Comparison of ENCODE assay signal across 9 cellular contexts in the genomic region with DNA sequence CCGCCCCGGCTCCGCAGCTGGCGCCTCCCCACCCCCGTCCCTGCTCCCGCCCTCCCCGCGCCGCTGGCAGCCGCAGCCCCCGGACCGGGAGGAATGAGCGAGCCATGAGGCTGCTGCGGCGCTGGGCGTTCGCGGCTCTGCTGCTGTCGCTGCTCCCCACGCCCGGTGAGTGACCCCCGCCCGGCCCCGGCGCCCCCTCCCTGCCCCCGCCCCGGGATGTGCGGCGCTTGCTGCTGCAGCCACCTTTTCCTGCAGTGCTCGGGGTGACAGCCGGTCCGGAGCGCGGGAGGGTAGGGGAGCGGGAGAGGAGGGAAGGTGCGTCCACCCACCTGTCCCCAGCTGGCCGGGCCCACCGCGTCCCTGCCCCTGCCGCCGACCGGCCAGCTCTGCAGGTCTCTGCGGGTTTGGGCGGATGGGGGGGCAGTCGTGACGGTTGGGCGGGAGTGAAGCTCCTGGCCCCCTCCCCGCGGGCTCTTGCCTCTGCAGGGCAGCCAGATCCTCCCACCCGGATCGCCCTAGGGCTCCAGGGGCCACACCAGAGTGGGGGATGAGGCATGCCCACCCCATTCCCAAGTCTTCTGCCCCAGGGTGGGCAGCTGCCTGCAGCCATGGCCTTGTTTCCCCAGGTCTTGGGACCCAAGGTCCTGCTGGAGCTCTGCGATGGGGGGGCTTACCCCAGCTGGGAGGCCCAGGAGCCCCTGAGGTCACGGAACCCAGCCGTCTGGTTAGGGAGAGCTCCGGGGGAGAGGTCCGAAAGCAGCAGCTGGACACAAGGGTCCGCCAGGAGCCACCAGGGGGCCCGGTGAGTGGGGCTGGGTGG. TPM values are rescaled to one million over a fixed set of nuclear protein-coding genes. Genes with fewer than 3 reads are reported as not detected.
DNase-seq lines count a peak whose midpoint lies in the region; ATAC-seq and TF ChIP-seq lines count a peak whose summit lies in the region.
"Had no signal": no experiment of that assay in that cellular context is flagged by ENCODE, and none has a peak within 500 bp of the region (broad histone marks: within the 10 kb centered on the region; RNA-seq: fewer than 3 reads in every experiment).

No MANE protein-coding gene starts in this region.

- H3K9me3 ChIP-seq in GM23248 (ENCODE audit: low read depth) (no peaks in the 10 kb centered on the region), SK-N-SH (no peaks in the 10 kb centered on the region), gastroesophageal sphincter (no peaks in the 10 kb centered on the region), gastrocnemius medialis (no peaks in the 10 kb centered on the region)

- no peaks in the 10 kb centered on the region for H3K9me2 ChIP-seq in GM23248 (ENCODE audit: insufficient read depth)
- H3K9me2 ChIP-seq in SK-N-SH = no peaks in the 10 kb centered on the region

- peak; percentile 46 for DNase-seq in GM23248
- DNase-seq in SK-N-SH = peak; percentile 75
- no peak for DNase-seq in gastrocnemius medialis
- no peak for DNase-seq in HT-29 (ENCODE audit: low spot score)
- no peak for DNase-seq in NCI-H226
- DNase-seq: HCEC 1CT had no signal

- POLR2A ChIA-PET in SK-N-SH (lab: Yijun Ruan, JAX) = no interaction called here

- ATAC-seq in gastroesophageal sphincter (peak; percentile 24), gastrocnemius medialis (no peak), HG03378 (IDR thresholded peaks at IDR 0.05; ENCODE audit: unreplicated experiment) (no peak), GM18861 (IDR thresholded peaks at IDR 0.05; ENCODE audit: unreplicated experiment) (no peak)

- intact Hi-C loops in gastrocnemius medialis (cut with DNase I; ENCODE audit: low total_unique reads) = no loop called here

- H3K4me1 ChIP-seq in GM23248 (ENCODE audit: insufficient read depth) (no peaks in the 10 kb centered on the region), SK-N-SH (ENCODE audit: control insufficient read depth in 1 of 2, insufficient read depth in 2 of 2, low read depth in 1 of 2, low read length in 1 of 2) (peaks cover 0 to 12% of the 10 kb centered on the region in 2 experiments; a peak in 1 of 4 replicates), gastroesophageal sphincter (peaks cover 0 to 18% (median 6%) of the 10 kb centered on the region in 3 donors), gastrocnemius medialis (peaks cover 0 to 6% of the 10 kb centered on the region in 2 donors)

- in situ Hi-C loops in GM23248 (cut with MboI) = loop anchor here (25.0 kb wide), 1 partner anchor 278 kb away; no protein-coding TSS in a partner anchor
- in situ Hi-C loops in gastrocnemius medialis (cut with MboI; ENCODE audit: low sequenced_read_pairs in 4 of 4) = loop anchor here in 1 of 4 donors (25.0 kb wide), 1 partner anchor 278 kb away; no protein-coding TSS in a partner anchor

- no peak for TF ChIP-seq RAD21 in SK-N-SH (IDR thresholded peaks at IDR 0.05; ENCODE audit: low read length)

- no peak overlapping the region for H3K27ac ChIP-seq in GM23248
- no peak overlapping the region for H3K27ac ChIP-seq in SK-N-SH (ENCODE audit: low read depth in 2 of 2, low read length in 1 of 2)
- no peak overlapping the region for H3K27ac ChIP-seq in gastroesophageal sphincter
- no peak overlapping the region for H3K27ac ChIP-seq in gastrocnemius medialis

- H3F3A ChIP-seq in GM23248 (ENCODE audit: insufficient read depth) (no peaks in the 10 kb centered on the region), SK-N-SH (replicated peaks; ENCODE audit: insufficient read depth) (no peaks in the 10 kb centered on the region)

- WGBS in GM23248 (ENCODE audit: low coverage in 1 of 2, low lambda C conversion rate in 2 of 2, missing lambda C conversion rate in 2 of 2), 2 experiments = 14 to 18% methylated on average over 21 to 52 of the region's 58 CpGs
- WGBS in SK-N-SH (ENCODE audit: low lambda C conversion rate) = 65% methylated on average over 9 of the region's 58 CpGs
- WGBS in gastroesophageal sphincter (ENCODE audit: low coverage in 1 of 2), 2 donors = 60% methylated on average over 1 of the region's 58 CpGs; no CpG with 5 or more reads in 1 of the 2 donors

- H2AFZ ChIP-seq in GM23248 (no peak overlapping the region), SK-N-SH (ENCODE audit: low read depth) (no peak overlapping the region)

- no peaks in the 10 kb centered on the region for H3K36me3 ChIP-seq in GM23248 (ENCODE audit: low read depth)
- no peaks in the 10 kb centered on the region for H3K36me3 ChIP-seq in SK-N-SH (replicated peaks in 1 of 2; ENCODE audit: control insufficient read depth in 1 of 2, insufficient read depth in 2 of 2, low read length in 1 of 2)
- no peaks in the 10 kb centered on the region for H3K36me3 ChIP-seq in gastroesophageal sphincter
- no peaks in the 10 kb centered on the region for H3K36me3 ChIP-seq in gastrocnemius medialis

- TF ChIP-seq EP300 in SK-N-SH (IDR thresholded peaks at IDR 0.05; ENCODE audit: borderline replicate concordance in 1 of 2, low read depth in 1 of 2, low read length in 1 of 2) = no peak
- no peak for TF ChIP-seq EP300 in gastroesophageal sphincter (IDR thresholded peaks at IDR 0.05)

- H3K79me2 ChIP-seq in GM23248 (ENCODE audit: insufficient read depth) (no peaks in the 10 kb centered on the region), SK-N-SH (ENCODE audit: insufficient read depth) (no peaks in the 10 kb centered on the region)

- TF ChIP-seq CTCF in SK-N-SH (IDR thresholded peaks at IDR 0.05) (no peak), gastroesophageal sphincter (IDR thresholded peaks at IDR 0.05) (no peak), gastrocnemius medialis (IDR thresholded peaks at IDR 0.05 in 4 of 5, conservative IDR thresholded peaks at IDR 0.05 in 1 of 5) (no peak)

- H3K4me2 ChIP-seq in GM23248 (ENCODE audit: unreplicated experiment) = peak overlapping the region; percentile 70
- peak overlapping the region; percentile 85 for H3K4me2 ChIP-seq in SK-N-SH

- H4K20me1 ChIP-seq in GM23248 (ENCODE audit: insufficient read depth) = no peaks in the 10 kb centered on the region
- no peaks in the 10 kb centered on the region for H4K20me1 ChIP-seq in SK-N-SH (ENCODE audit: insufficient read depth)

- H3K9ac ChIP-seq in GM23248 (no peak overlapping the region), SK-N-SH (no peak overlapping the region)

- H3K4me3 ChIP-seq in GM23248 = peak overlapping the region; percentile 61; the same call in 1 of the 2 replicates
- H3K4me3 ChIP-seq in SK-N-SH (ENCODE audit: low read depth in 2 of 2, low read length in 1 of 2) = peak overlapping the region in 1 of 2 experiments; percentile 43; a peak in 2 of 4 replicates
- peak overlapping the region; percentile 26 to 56 for H3K4me3 ChIP-seq in gastroesophageal sphincter
- peak overlapping the region; percentile 28 to 41 (median 35) for H3K4me3 ChIP-seq in gastrocnemius medialis

- CTCF ChIA-PET in SK-N-SH (lab: Yijun Ruan, JAX) = interaction anchor here (0.6 to 3.0 kb wide), 13 partner anchors 12 to 209 kb away, joined by 3 to 14 read pairs (median 4); a partner anchor contains a TSS

- H3K27me3 ChIP-seq in GM23248 (replicated peaks; ENCODE audit: insufficient read depth) (peaks cover 5% of the 10 kb centered on the region; the same call in 1 of the 2 replicates), SK-N-SH (ENCODE audit: insufficient read depth) (no peaks in the 10 kb centered on the region), gastroesophageal sphincter (peaks cover 60% of the 10 kb centered on the region), gastrocnemius medialis (peaks cover 29 to 33% (median 30%) of the 10 kb centered on the region in 3 donors)

- TF ChIP-seq POLR2A in gastroesophageal sphincter (IDR thresholded peaks at IDR 0.05) = no peak
- no peak for TF ChIP-seq POLR2A in gastrocnemius medialis (IDR thresholded peaks at IDR 0.05)

TF ChIP-seq in SK-N-SH, 30 proteins besides CTCF, POLR2A, EP300 and RAD21:
- no peak for TF ChIP-seq TEAD4 (IDR thresholded peaks at IDR 0.05; ENCODE audit: borderline replicate concordance, insufficient read depth)
- no peak for TF ChIP-seq TAF1 (IDR thresholded peaks at IDR 0.05; ENCODE audit: borderline replicate concordance, low read depth, low read length)
- TF ChIP-seq MEF2A (IDR thresholded peaks at IDR 0.05; ENCODE audit: borderline replicate concordance, low read depth) = no peak
- TF ChIP-seq CHD2 (IDR thresholded peaks at IDR 0.05; ENCODE audit: low read length, partially characterized antibody) = no peak
- TF ChIP-seq, protein P1, sequence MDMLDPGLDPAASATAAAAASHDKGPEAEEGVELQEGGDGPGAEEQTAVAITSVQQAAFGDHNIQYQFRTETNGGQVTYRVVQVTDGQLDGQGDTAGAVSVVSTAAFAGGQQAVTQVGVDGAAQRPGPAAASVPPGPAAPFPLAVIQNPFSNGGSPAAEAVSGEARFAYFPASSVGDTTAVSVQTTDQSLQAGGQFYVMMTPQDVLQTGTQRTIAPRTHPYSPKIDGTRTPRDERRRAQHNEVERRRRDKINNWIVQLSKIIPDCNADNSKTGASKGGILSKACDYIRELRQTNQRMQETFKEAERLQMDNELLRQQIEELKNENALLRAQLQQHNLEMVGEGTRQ (IDR thresholded peaks at IDR 0.05; ENCODE audit: borderline replicate concordance, low read depth, low read length) = no peak
TF ChIP-seq in SK-N-SH: peak in this region for 0.

RNA-seq across cellular contexts. Expression of a gene that starts 0.5 kb away (rescaled TPM):
- total RNA-seq in GM23248 (2014; rRNA removed; shearing (Covaris generic)) = 0.22 and 0.63 TPM in 2 replicates
- polyA plus RNA-seq in GM23248 (2016; fragmentation: Nextera tagmentation; extraction: Ambion mirVana) (0.09 and 0.20 TPM in 2 replicates), SK-N-SH (2012; rRNA removed) (1.8 and 2.5 TPM in 2 replicates)
- polyA plus RNA-seq in SK-N-SH (2012; cell fraction: cytosol; rRNA removed) = 1.2 and 1.3 TPM in 2 replicates
- 6.0 and 9.8 TPM in 2 replicates for polyA plus RNA-seq in SK-N-SH (2012; cell fraction: nucleus; rRNA removed)
- total RNA-seq in gastroesophageal sphincter (1 to 10 TPM in 3 of 4 donors, under 1 TPM in 1; 0.10 to 4.2 (median 1.3) TPM), gastrocnemius medialis (under 1 TPM in 2 of 4 donors, not detected in 2; 0.04 to 0.36 TPM)
- total RNA-seq in HT-29 (2014; rRNA removed; shearing (Covaris generic)) = 0.05 and 0.20 TPM in 2 replicates

RNA-seq across cellular contexts. Expression of a gene that starts 50.8 kb away (rescaled TPM):
- total RNA-seq in GM23248 (2014; rRNA removed; shearing (Covaris generic)) = 3.8 and 6.5 TPM in 2 replicates
- polyA plus RNA-seq in GM23248 (2016; fragmentation: Nextera tagmentation; extraction: Ambion mirVana) (2.6 and 3.2 TPM in 2 replicates), SK-N-SH (2012; rRNA removed) (8.3 and 9.6 TPM in 2 replicates)
- 3.5 and 4.9 TPM in 2 replicates for polyA plus RNA-seq in SK-N-SH (2012; cell fraction: cytosol; rRNA removed)
- polyA plus RNA-seq in SK-N-SH (2012; cell fraction: nucleus; rRNA removed) = 40.4 and 40.6 TPM in 2 replicates
- total RNA-seq in gastroesophageal sphincter (1 to 10 TPM in 3 of 4 donors, under 1 TPM in 1; 0.96 to 7.2 (median 3.9) TPM), gastrocnemius medialis (1 to 10 TPM in 3 of 4 donors, under 1 TPM in 1; 0.63 to 2.9 (median 1.7) TPM)
- 11.4 and 11.8 TPM in 2 replicates for total RNA-seq in HT-29 (2014; rRNA removed; shearing (Covaris generic))

Comparison
In these comparisons a context has a peak if more than half of its experiments do, and no peak if none do; other contexts are left out.
1. DNase-seq: peak in GM23248 (single experiment) and SK-N-SH (single experiment); none in gastrocnemius medialis (0 of 2), HT-29 (single experiment) and NCI-H226 (single experiment).